6 cellular contexts compared by ENCODE assay signal in genomic region chr2:236129935-236130334, GRCh38. TPM values are rescaled to one million over a fixed set of nuclear protein-coding genes. Genes with fewer than 3 reads are reported as not detected.
"Had no signal": no experiment of that assay in that cellular context is flagged by ENCODE, and none has a peak within 500 bp of the region (broad histone marks: within the 10 kb centered on the region; RNA-seq: fewer than 3 reads in every experiment).

No MANE protein-coding gene starts in this region.

- H3K4me1 ChIP-seq: HAP-1 had no signal

- H3K9me3 ChIP-seq: HAP-1 had no signal

- H3K36me3 ChIP-seq: HAP-1 had no signal

- DNase-seq: HFFc6 had no signal

- H3K27ac ChIP-seq: HL-60 had no signal

- H3K4me3 ChIP-seq: GM23338, HAP-1 had no signal

RNA-seq across cellular contexts. Expression of gene GBX2, which starts 38.3 kb away (rescaled TPM):
- total RNA-seq: HepG2, HFFc6 had no signal
- polyA plus RNA-seq: HepG2, IgD-negative memory B cell had no signal
